In genomic region chr10:62303922-62304321, GRCh38 we compare ENCODE assay signal across 26 cellular contexts. TPM values are rescaled to one million over a fixed set of nuclear protein-coding genes. Genes with fewer than 3 reads are reported as not detected.
"Had no signal": no experiment of that assay in that cellular context is flagged by ENCODE, and none has a peak within 500 bp of the region (broad histone marks: within the 10 kb centered on the region; RNA-seq: fewer than 3 reads in every experiment).

No MANE protein-coding gene starts in this region.

- H3K4me3 ChIP-seq: suprapubic skin, testis, thoracic aorta, thyroid gland, tibial artery, tibial nerve, transverse colon, upper lobe of left lung, upper lobe of right lung, uterus, vagina had no signal

- FAIRE-seq: urothelium cell line had no signal

- H3K27ac ChIP-seq: suprapubic skin, testis, thoracic aorta, thyroid gland, tibial artery, tibial nerve, transverse colon, upper lobe of left lung, upper lobe of right lung, uterus, vagina had no signal

- DNase-seq: stimulated activated CD4-positive, alpha-beta T cell treated with anti-CD3 and anti-CD28 coated beads, Interleukin-2, amount 100 ng/mL, for 48 hours; stimulated activated CD4-positive, alpha-beta T cell treated with anti-CD3 and anti-CD28 coated beads, Interleukin-4, amount 100 ng/mL, for 1 hour; stimulated activated CD4-positive, alpha-beta T cell treated with anti-CD3 and anti-CD28 coated beads, Interleukin-4, amount 100 ng/mL, for 24 hours; stimulated activated CD4-positive, alpha-beta T cell treated with anti-CD3 and anti-CD28 coated beads, Interleukin-4, amount 100 ng/mL, for 4 hours; stimulated activated CD8-positive, alpha-beta memory T cell treated with anti-CD3 and anti-CD28 coated beads, Interleukin-4, amount 100 ng/mL, for 48 hours; stimulated activated naive B cell treated with anti-CD40 and anti-IgM and Interleukin-4, amounts not matched to agents 10 μg/mL and 1 μg/mL and 100 μg/mL, for 72 hours; stimulated activated naive CD4-positive, alpha-beta T cell; stimulated activated naive CD4-positive, alpha-beta T cell treated with Interleukin-2 at 50 U/mL for 16 hours; stimulated activated naive CD8-positive, alpha-beta T cell treated with anti-CD3 and anti-CD28 coated beads, Interleukin-15, amount 100 ng/mL, for 72 hours; stimulated activated naive CD8-positive, alpha-beta T cell treated with anti-CD3 and anti-CD28 coated beads, Interleukin-15, Interleukin-2, amounts not matched to agents 100 U/mL and 50 U/mL, for 24 hours; substantia nigra; testis; thyroid gland; tibial artery; transverse colon; trophoblast cell; upper lobe of left lung; upper lobe of right lung; uterus had no signal

- H3K27me3 ChIP-seq: suprapubic skin, testis, thyroid gland, tibial artery, tibial nerve, transverse colon, upper lobe of left lung, upper lobe of right lung, uterus, vagina had no signal

- H3K4me1 ChIP-seq: suprapubic skin, testis, tibial nerve, transverse colon, upper lobe of left lung, upper lobe of right lung, uterus, vagina had no signal

- H3K9me3 ChIP-seq: suprapubic skin, testis, thoracic aorta, thyroid gland, tibial artery, tibial nerve, transverse colon, upper lobe of left lung, upper lobe of right lung, uterus, vagina had no signal

- H3K36me3 ChIP-seq: suprapubic skin, thoracic aorta, thyroid gland, tibial artery, tibial nerve, transverse colon, upper lobe of left lung, upper lobe of right lung, uterus, vagina had no signal

- ATAC-seq: stimulated activated effector memory CD8-positive, alpha-beta T cell treated with anti-CD3 and anti-CD28 coated beads, Interleukin-12 subunit alpha, Interleukin-12 subunit beta, amount 100 ng/mL, for 72 hours; stimulated activated memory B cell treated with anti-CD40 and anti-IgM and Interleukin-4, amounts not matched to agents 10 μg/mL and 1 μg/mL and 100 μg/mL, for 72 hours; stimulated activated naive B cell treated with anti-CD40 and anti-IgM and Interleukin-4, amounts not matched to agents 10 μg/mL and 1 μg/mL and 100 μg/mL, for 72 hours; stimulated activated naive CD8-positive, alpha-beta T cell treated with anti-CD3 and anti-CD28 coated beads, Interleukin-15, amount 100 ng/mL, for 72 hours; stimulated activated naive CD8-positive, alpha-beta T cell treated with anti-CD3 and anti-CD28 coated beads, Interleukin-15, Interleukin-2, amounts not matched to agents 100 U/mL and 50 U/mL, for 24 hours; upper lobe of right lung had no signal

RNA-seq across cellular contexts. Expression of gene RTKN2, which starts 35.3 kb away (rescaled TPM):
- total RNA-seq: thoracic aorta had no signal
